In genomic region chr22:50060441-50061140, GRCh38 we compare ENCODE assay signal across 1 cellular context.
TF ChIP-seq lines count a peak whose summit lies in the region.

No MANE protein-coding gene starts in this region.

TF ChIP-seq in GM23338, 12 proteins besides CTCF, POLR2A, EP300 and RAD21:
- TF ChIP-seq, protein P1, sequence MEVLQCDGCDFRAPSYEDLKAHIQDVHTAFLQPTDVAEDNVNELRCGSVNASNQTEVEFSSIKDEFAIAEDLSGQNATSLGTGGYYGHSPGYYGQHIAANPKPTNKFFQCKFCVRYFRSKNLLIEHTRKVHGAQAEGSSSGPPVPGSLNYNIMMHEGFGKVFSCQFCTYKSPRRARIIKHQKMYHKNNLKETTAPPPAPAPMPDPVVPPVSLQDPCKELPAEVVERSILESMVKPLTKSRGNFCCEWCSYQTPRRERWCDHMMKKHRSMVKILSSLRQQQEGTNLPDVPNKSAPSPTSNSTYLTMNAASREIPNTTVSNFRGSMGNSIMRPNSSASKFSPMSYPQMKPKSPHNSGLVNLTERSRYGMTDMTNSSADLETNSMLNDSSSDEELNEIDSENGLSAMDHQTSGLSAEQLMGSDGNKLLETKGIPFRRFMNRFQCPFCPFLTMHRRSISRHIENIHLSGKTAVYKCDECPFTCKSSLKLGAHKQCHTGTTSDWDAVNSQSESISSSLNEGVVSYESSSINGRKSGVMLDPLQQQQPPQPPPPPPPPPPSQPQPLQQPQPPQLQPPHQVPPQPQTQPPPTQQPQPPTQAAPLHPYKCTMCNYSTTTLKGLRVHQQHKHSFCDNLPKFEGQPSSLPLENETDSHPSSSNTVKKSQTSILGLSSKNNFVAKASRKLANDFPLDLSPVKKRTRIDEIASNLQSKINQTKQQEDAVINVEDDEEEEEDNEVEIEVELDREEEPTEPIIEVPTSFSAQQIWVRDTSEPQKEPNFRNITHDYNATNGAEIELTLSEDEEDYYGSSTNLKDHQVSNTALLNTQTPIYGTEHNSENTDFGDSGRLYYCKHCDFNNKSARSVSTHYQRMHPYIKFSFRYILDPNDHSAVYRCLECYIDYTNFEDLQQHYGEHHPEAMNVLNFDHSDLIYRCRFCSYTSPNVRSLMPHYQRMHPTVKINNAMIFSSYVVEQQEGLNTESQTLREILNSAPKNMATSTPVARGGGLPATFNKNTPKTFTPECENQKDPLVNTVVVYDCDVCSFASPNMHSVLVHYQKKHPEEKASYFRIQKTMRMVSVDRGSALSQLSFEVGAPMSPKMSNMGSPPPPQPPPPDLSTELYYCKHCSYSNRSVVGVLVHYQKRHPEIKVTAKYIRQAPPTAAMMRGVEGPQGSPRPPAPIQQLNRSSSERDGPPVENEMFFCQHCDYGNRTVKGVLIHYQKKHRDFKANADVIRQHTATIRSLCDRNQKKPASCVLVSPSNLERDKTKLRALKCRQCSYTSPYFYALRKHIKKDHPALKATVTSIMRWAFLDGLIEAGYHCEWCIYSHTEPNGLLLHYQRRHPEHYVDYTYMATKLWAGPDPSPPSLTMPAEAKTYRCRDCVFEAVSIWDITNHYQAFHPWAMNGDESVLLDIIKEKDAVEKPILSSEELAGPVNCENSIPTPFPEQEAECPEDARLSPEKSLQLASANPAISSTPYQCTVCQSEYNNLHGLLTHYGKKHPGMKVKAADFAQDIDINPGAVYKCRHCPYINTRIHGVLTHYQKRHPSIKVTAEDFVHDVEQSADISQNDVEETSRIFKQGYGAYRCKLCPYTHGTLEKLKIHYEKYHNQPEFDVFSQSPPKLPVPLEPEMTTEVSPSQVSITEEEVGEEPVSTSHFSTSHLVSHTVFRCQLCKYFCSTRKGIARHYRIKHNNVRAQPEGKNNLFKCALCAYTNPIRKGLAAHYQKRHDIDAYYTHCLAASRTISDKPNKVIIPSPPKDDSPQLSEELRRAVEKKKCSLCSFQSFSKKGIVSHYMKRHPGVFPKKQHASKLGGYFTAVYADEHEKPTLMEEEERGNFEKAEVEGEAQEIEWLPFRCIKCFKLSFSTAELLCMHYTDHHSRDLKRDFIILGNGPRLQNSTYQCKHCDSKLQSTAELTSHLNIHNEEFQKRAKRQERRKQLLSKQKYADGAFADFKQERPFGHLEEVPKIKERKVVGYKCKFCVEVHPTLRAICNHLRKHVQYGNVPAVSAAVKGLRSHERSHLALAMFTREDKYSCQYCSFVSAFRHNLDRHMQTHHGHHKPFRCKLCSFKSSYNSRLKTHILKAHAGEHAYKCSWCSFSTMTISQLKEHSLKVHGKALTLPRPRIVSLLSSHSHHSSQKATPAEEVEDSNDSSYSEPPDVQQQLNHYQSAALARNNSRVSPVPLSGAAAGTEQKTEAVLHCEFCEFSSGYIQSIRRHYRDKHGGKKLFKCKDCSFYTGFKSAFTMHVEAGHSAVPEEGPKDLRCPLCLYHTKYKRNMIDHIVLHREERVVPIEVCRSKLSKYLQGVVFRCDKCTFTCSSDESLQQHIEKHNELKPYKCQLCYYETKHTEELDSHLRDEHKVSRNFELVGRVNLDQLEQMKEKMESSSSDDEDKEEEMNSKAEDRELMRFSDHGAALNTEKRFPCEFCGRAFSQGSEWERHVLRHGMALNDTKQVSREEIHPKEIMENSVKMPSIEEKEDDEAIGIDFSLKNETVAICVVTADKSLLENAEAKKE (CRISPR knock-in tag; IDR thresholded peaks at IDR 0.05), result no peak
- TF ChIP-seq ZNF114 (CRISPR knock-in tag; IDR thresholded peaks at IDR 0.05) (no peak), ZNF331 (CRISPR knock-in tag; IDR thresholded peaks at IDR 0.05; ENCODE audit: low read depth) (no peak), POLR2AphosphoS5 (IDR thresholded peaks at IDR 0.05; ENCODE audit: low read depth) (no peak), CREB1 (CRISPR knock-in tag; IDR thresholded peaks at IDR 0.05; ENCODE audit: low read depth) (no peak), STAT1 (IDR thresholded peaks at IDR 0.05; ENCODE audit: unreplicated experiment) (no peak), JUNB (IDR thresholded peaks at IDR 0.05; ENCODE audit: unreplicated experiment) (no peak)
